ENCODE assay signal across 34 cellular contexts in genomic region chr11:74777038-74777437, GRCh38. TPM values are rescaled to one million over a fixed set of nuclear protein-coding genes. Genes with fewer than 3 reads are reported as not detected.
"Had no signal": no experiment of that assay in that cellular context is flagged by ENCODE, and none has a peak within 500 bp of the region (broad histone marks: within the 10 kb centered on the region; RNA-seq: fewer than 3 reads in every experiment).

No MANE protein-coding gene starts in this region.

- H3K27me3 Mint-ChIP-seq: dendritic cell treated with granulocyte-macrophage colony-stimulating factor and Interleukin-4, amounts not matched to agents 40 ng/mL and 50 ng/mL, for 4 days; naive thymus-derived CD8-positive, alpha-beta T cell had no signal

- H3K27ac Mint-ChIP-seq: dendritic cell treated with granulocyte-macrophage colony-stimulating factor and Interleukin-4, amounts not matched to agents 40 ng/mL and 50 ng/mL, for 4 days; stimulated activated effector memory CD8-positive, alpha-beta T cell treated with anti-CD3 and anti-CD28 coated beads, Interleukin-12 subunit alpha, Interleukin-12 subunit beta, amount 100 ng/mL, for 72 hours had no signal

- H3K27ac ChIP-seq: colonic mucosa, heart right ventricle, parathyroid adenoma, prostate gland, right atrium auricular region, stomach, thyroid gland, upper lobe of left lung had no signal

- H3K9me3 Mint-ChIP-seq: dendritic cell treated with granulocyte-macrophage colony-stimulating factor and Interleukin-4, amounts not matched to agents 40 ng/mL and 50 ng/mL, for 4 days; naive thymus-derived CD8-positive, alpha-beta T cell; neural crest cell; stimulated activated effector memory CD8-positive, alpha-beta T cell treated with anti-CD3 and anti-CD28 coated beads, Interleukin-12 subunit alpha, Interleukin-12 subunit beta, amount 100 ng/mL, for 72 hours had no signal

- DNase-seq: colonic mucosa; effector memory CD4-positive, alpha-beta T cell; esophagus squamous epithelium; foreskin melanocyte; glutamatergic neuron; heart right ventricle; hippocampal formation; left cardiac atrium; left lung; mesenchymal stem cell; naive thymus-derived CD8-positive, alpha-beta T cell; stimulated activated CD4-positive, alpha-beta T cell treated with anti-CD3 and anti-CD28 coated beads, Interleukin-12 subunit alpha, Interleukin-12 subunit beta, amount 100 ng/mL, for 4 hours; stimulated activated CD4-positive, alpha-beta T cell treated with anti-CD3 and anti-CD28 coated beads, Interleukin-1b, Interleukin-23, amount 100 ng/mL, for 48 hours; stimulated activated CD4-positive, alpha-beta T cell treated with anti-CD3 and anti-CD28 coated beads, Interleukin-4, amount 100 ng/mL, for 1 hour; stimulated activated naive CD4-positive, alpha-beta T cell treated with Interleukin-2 at 50 U/mL for 16 hours; stomach; thyroid gland; upper lobe of left lung had no signal

- H3K36me3 Mint-ChIP-seq: stimulated activated effector memory CD8-positive, alpha-beta T cell treated with anti-CD3 and anti-CD28 coated beads, Interleukin-12 subunit alpha, Interleukin-12 subunit beta, amount 100 ng/mL, for 72 hours had no signal

- H3K9ac ChIP-seq: parathyroid adenoma had no signal

- ATAC-seq: heart right ventricle; left cardiac atrium; left lung; naive thymus-derived CD8-positive, alpha-beta T cell; sciatic nerve; stimulated activated effector memory CD8-positive, alpha-beta T cell treated with anti-CD3 and anti-CD28 coated beads, Interleukin-12 subunit alpha, Interleukin-12 subunit beta, amount 100 ng/mL, for 72 hours had no signal

- H3K36me3 ChIP-seq: colonic mucosa, esophagus squamous epithelium, heart right ventricle, left lung, prostate gland, right atrium auricular region, stomach, thyroid gland, upper lobe of left lung had no signal

- H3K9me3 ChIP-seq: colonic mucosa, esophagus squamous epithelium, heart right ventricle, left lung, prostate gland, right atrium auricular region, stomach, thyroid gland, upper lobe of left lung had no signal

- H3K4me3 Mint-ChIP-seq: dendritic cell treated with granulocyte-macrophage colony-stimulating factor and Interleukin-4, amounts not matched to agents 40 ng/mL and 50 ng/mL, for 4 days; naive thymus-derived CD8-positive, alpha-beta T cell; neural crest cell; stimulated activated effector memory CD8-positive, alpha-beta T cell treated with anti-CD3 and anti-CD28 coated beads, Interleukin-12 subunit alpha, Interleukin-12 subunit beta, amount 100 ng/mL, for 72 hours had no signal

- H3K4me2 ChIP-seq: smooth muscle cell had no signal

- H3K27me3 ChIP-seq: colonic mucosa, esophagus squamous epithelium, heart right ventricle, left lung, right atrium auricular region, stomach, thyroid gland, upper lobe of left lung had no signal

- H2AFZ ChIP-seq: parathyroid adenoma had no signal

- H3K4me1 ChIP-seq: colonic mucosa, parathyroid adenoma, prostate gland, thyroid gland had no signal

- H3K4me3 ChIP-seq: colonic mucosa, esophagus squamous epithelium, heart right ventricle, left lung, prostate gland, right atrium auricular region, smooth muscle cell, stomach, thyroid gland, upper lobe of left lung had no signal

RNA-seq across cellular contexts. Expression of gene CHRDL2, which starts 45.8 kb away (rescaled TPM):
- total RNA-seq: chondrocyte; endothelial cell of umbilical vein; epithelial cell of proximal tubule; kidney epithelial cell; lower leg skin; lung microvascular endothelial cell; myocyte; naive thymus-derived CD8-positive, alpha-beta T cell; subcutaneous adipose tissue; thyroid gland had no signal
- polyA plus RNA-seq: endothelial cell of umbilical vein; naive thymus-derived CD8-positive, alpha-beta T cell had no signal
